Comparison of ENCODE assay signal across 22 cellular contexts in the genomic region with DNA sequence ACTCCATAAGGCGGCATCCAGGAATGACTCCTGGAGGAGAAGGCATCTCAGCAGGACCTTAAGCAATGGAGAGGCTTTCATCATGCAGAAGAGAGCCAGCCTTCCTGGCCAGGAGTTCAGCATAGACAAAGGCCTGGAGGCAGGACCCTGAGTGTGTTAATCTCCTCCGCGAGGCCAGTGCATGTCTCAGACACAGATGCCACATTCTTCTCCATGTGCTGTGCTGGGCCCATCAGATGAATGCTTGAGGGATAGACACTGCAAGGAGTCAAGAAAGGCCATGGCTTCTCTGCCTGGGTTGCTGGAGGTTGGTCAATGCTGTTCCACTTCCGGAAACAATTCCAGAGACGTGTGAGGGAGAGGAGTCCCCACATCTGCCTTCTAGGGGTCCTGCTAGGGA.
DNase-seq lines count a peak whose midpoint lies in the region; ATAC-seq and TF ChIP-seq lines count a peak whose summit lies in the region.
"Had no signal": no experiment of that assay in that cellular context is flagged by ENCODE, and none has a peak within 500 bp of the region (broad histone marks: within the 10 kb centered on the region; RNA-seq: fewer than 3 reads in every experiment).

No MANE protein-coding gene starts in this region.

- peak overlapping the region; percentile 55 for H2AK9ac ChIP-seq in IMR-90 (replicated peaks; ENCODE audit: low read depth, low read length, poor library complexity)

- H2BK120ac ChIP-seq in IMR-90 (ENCODE audit: low read depth, low read length) = no peak overlapping the region

- H3K56ac ChIP-seq in IMR-90 (ENCODE audit: extremely low read depth, insufficient read depth, low read length) = no peak overlapping the region

- H3K23ac ChIP-seq in IMR-90 (ENCODE audit: low read depth, low read length) = no peak overlapping the region

- 40% methylated on average over 1 of the region's 5 CpGs; no CpG with 5 or more reads in 1 of the 2 experiments for WGBS in IMR-90 (ENCODE audit: extremely low coverage in 2 of 2, insufficient read length in 1 of 2), 2 experiments

- POLR2A ChIA-PET in IMR-90 (lab: Charles Lee; ENCODE audit: unreplicated experiment) = no interaction called here

- H3K9me3 ChIP-seq in IMR-90 (ENCODE audit: control insufficient read depth, insufficient read depth, low read length) = peaks cover 5% of the 10 kb centered on the region; the same call in 1 of the 2 replicates
- H3K9me3 ChIP-seq: BE2C, BLaER1 had no signal

- no peaks in the 10 kb centered on the region for H4K20me1 ChIP-seq in IMR-90 (ENCODE audit: insufficient read depth, low read length)
- H4K20me1 ChIP-seq: BLaER1 had no signal

- dilution Hi-C loops in IMR-90 (cut with HindIII; ENCODE audit: low sequenced_read_pairs, unreplicated experiment) = no loop called here

- no peak overlapping the region for H3K18ac ChIP-seq in IMR-90 (ENCODE audit: low read depth, low read length)

- no peak overlapping the region for H3K4ac ChIP-seq in IMR-90 (ENCODE audit: low read depth, low read length)

- in situ Hi-C loops in IMR-90 (cut with MboI; ENCODE audit: low sequenced_read_pairs) = no loop called here

- no peak overlapping the region for H2BK5ac ChIP-seq in IMR-90 (ENCODE audit: low read depth, low read length, poor library complexity, severe bottlenecking)

- H3K27ac ChIP-seq in IMR-90 (ENCODE audit: insufficient read depth, low read length) = no peak overlapping the region
- no peak overlapping the region for H3K27ac ChIP-seq in coronary artery
- H3K27ac ChIP-seq: BLaER1 had no signal

- H3K4me3 ChIP-seq in IMR-90 (ENCODE audit: insufficient read depth, low read depth, low read length) (no peak overlapping the region), coronary artery (no peak overlapping the region)
- H3K4me3 ChIP-seq: BLaER1, GM12878 had no signal

- TF ChIP-seq RAD21 in IMR-90 (IDR thresholded peaks at IDR 0.05; ENCODE audit: low read length) = no peak

- DNase-seq in IMR-90 (no peak), coronary artery (ENCODE audit: low spot score) (peak; percentile 28), mesenteric fat pad (ENCODE audit: low spot score) (peak; percentile 53), NCI-H2029 treated with DMSO at 0.1 percent for 48 hours (lab: John Stamatoyannopoulos, UW) (no peak)
- DNase-seq: 8988T; ACHN; BE2C; C1 segment of cervical spinal cord; CD4-positive, alpha-beta memory T cell; CD4-positive, CD25-positive, alpha-beta regulatory T cell; CD8-positive, alpha-beta memory T cell; COR-L47; DMS 273 treated with DMSO at 0.1 percent for 48 hours; DMS153; DMS53; DMS79; DND-41; EL; GDM1 had no signal

- CTCF ChIA-PET in IMR-90 (lab: Yijun Ruan, JAX) = no interaction called here

- no peak overlapping the region for H4K8ac ChIP-seq in IMR-90 (ENCODE audit: low read depth in 2 of 2, low read length in 2 of 2)

- TF ChIP-seq POLR2A in IMR-90 (IDR thresholded peaks at IDR 0.05; ENCODE audit: low read depth, low read length) = no peak

- H3K14ac ChIP-seq in IMR-90 (replicated peaks; ENCODE audit: low read depth, low read length) = no peak overlapping the region

- H3K27me3 ChIP-seq in IMR-90 (ENCODE audit: control insufficient read depth, insufficient read depth, low read length) = no peaks in the 10 kb centered on the region
- H3K27me3 ChIP-seq: BLaER1 had no signal

- ATAC-seq in IMR-90 (ENCODE audit: low read depth) (no peak), GM18868 (IDR thresholded peaks at IDR 0.05; ENCODE audit: unreplicated experiment) (no peak)
- ATAC-seq: GM12878 had no signal

- no peak overlapping the region for H2AFZ ChIP-seq in IMR-90 (replicated peaks; ENCODE audit: low read length, poor library complexity)

- TF ChIP-seq CTCF in IMR-90 (conservative IDR thresholded peaks at IDR 0.05; ENCODE audit: low read depth, low read length) (no peak), coronary artery (IDR thresholded peaks at IDR 0.05) (no peak)

- H4K5ac ChIP-seq in IMR-90 (ENCODE audit: low read depth, low read length) = no peak overlapping the region

- no peaks in the 10 kb centered on the region for H3K36me3 ChIP-seq in IMR-90 (ENCODE audit: control insufficient read depth, insufficient read depth, low read length)
- H3K36me3 ChIP-seq: BE2C, BLaER1 had no signal

- H2AK5ac ChIP-seq in IMR-90 (ENCODE audit: low read depth, low read length) = no peak overlapping the region

- no peak overlapping the region for H2BK15ac ChIP-seq in IMR-90 (ENCODE audit: low read depth, low read length)

- intact Hi-C loops in IMR-90 (cut with micrococcal nuclease) = no loop called here

- H4K91ac ChIP-seq in IMR-90 (ENCODE audit: insufficient read depth, low read depth, low read length) = no peak overlapping the region

- H3K4me2 ChIP-seq in IMR-90 (ENCODE audit: low read depth, low read length) = no peak overlapping the region
- H3K4me2 ChIP-seq: BLaER1 had no signal

- no TSS peak for BruUV-seq in IMR-90 (replicated peaks; lab: Mats Ljungman, UMichigan)

- H3K9me1 ChIP-seq in IMR-90 (ENCODE audit: insufficient read depth, low read length) = no peaks in the 10 kb centered on the region

- no peak overlapping the region for H3K9ac ChIP-seq in IMR-90 (ENCODE audit: low read depth, low read length)
- H3K9ac ChIP-seq: BLaER1 had no signal

- no peak overlapping the region for H2BK20ac ChIP-seq in IMR-90 (ENCODE audit: low read depth, low read length)

- no peaks in the 10 kb centered on the region for H3K4me1 ChIP-seq in IMR-90 (ENCODE audit: control insufficient read depth, insufficient read depth, low read length)
- H3K4me1 ChIP-seq: BE2C had no signal

- H3K79me1 ChIP-seq in IMR-90 (ENCODE audit: low read depth in 1 of 2, low read length in 2 of 2) = no peaks in the 10 kb centered on the region

TF ChIP-seq in IMR-90, 13 proteins besides CTCF, POLR2A, EP300 and RAD21:
- TF ChIP-seq CEBPB (IDR thresholded peaks at IDR 0.05; ENCODE audit: low read depth, low read length) (no peak), BHLHE40 (IDR thresholded peaks at IDR 0.05; ENCODE audit: low read depth, low read length) (no peak), SMC3 (IDR thresholded peaks at IDR 0.05; ENCODE audit: low read depth, low read length) (no peak), NFE2L2 (IDR thresholded peaks at IDR 0.05; ENCODE audit: low read depth, low read length) (no peak), MAZ (IDR thresholded peaks at IDR 0.05; ENCODE audit: borderline replicate concordance, low read depth, low read length) (no peak), MAFK (IDR thresholded peaks at IDR 0.05; ENCODE audit: low read depth, low read length) (no peak), RFX5 (IDR thresholded peaks at IDR 0.05; ENCODE audit: low read depth, low read length) (no peak), FOS (IDR thresholded peaks at IDR 0.05; ENCODE audit: low read depth, low read length) (no peak)
- TF ChIP-seq, protein P1, sequence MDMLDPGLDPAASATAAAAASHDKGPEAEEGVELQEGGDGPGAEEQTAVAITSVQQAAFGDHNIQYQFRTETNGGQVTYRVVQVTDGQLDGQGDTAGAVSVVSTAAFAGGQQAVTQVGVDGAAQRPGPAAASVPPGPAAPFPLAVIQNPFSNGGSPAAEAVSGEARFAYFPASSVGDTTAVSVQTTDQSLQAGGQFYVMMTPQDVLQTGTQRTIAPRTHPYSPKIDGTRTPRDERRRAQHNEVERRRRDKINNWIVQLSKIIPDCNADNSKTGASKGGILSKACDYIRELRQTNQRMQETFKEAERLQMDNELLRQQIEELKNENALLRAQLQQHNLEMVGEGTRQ (IDR thresholded peaks at IDR 0.05; ENCODE audit: low read depth, low read length) = no peak
- TF ChIP-seq, protein P2, sequence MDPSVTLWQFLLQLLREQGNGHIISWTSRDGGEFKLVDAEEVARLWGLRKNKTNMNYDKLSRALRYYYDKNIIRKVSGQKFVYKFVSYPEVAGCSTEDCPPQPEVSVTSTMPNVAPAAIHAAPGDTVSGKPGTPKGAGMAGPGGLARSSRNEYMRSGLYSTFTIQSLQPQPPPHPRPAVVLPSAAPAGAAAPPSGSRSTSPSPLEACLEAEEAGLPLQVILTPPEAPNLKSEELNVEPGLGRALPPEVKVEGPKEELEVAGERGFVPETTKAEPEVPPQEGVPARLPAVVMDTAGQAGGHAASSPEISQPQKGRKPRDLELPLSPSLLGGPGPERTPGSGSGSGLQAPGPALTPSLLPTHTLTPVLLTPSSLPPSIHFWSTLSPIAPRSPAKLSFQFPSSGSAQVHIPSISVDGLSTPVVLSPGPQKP (IDR thresholded peaks at IDR 0.05; ENCODE audit: borderline replicate concordance, low read depth, low read length) = no peak

Comparison
In these comparisons a context has a peak if more than half of its experiments do, and no peak if none do; other contexts are left out.
1. DNase-seq: peak in coronary artery (single experiment) and mesenteric fat pad (single experiment); none in IMR-90 (single experiment) and NCI-H2029 treated with DMSO at 0.1 percent for 48 hours (single experiment).